Comparison of ENCODE assay signal across 8 cellular contexts in the genomic region with DNA sequence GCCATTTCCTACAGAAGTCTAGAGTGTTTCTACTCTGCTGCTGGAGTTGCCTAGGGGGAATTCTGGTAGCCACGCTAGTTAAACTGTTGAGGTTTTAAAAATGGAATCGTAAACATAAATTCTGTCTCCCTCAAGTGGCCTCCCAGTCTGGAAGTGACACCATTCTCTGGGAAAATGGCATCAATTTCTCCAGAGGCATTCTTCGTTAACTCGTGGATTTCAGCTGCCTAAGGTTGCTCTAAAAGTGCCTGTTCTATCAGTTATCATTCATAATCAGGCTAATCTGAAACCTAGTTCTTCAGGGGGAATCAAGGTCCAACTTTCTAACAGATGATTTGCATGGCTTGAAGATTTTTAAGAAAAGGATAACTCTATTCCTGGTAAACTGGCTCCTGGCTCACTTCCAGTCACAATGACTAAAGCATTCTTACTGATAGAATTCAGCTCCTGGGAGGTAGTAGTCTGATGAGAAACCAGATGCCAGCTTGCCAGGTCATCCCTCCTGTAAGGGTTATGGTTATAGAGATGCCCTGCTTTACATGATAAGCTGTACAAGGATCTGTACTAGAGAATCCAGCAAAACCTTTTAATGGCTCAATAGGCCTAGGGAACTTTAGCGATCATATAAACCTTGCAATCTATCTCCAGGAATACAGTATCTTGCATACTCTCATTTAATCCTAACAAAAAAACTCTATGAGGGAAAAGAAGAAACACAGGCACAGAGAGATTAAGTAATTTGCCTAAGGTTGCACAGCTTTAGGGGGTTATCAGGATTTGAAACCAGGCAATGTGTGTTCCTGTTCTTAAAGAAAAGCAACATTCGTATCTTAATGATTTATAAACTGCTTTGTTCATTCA. TPM values are rescaled to one million over a fixed set of nuclear protein-coding genes. Genes with fewer than 3 reads are reported as not detected.
DNase-seq lines count a peak whose midpoint lies in the region; ATAC-seq and TF ChIP-seq lines count a peak whose summit lies in the region.

No MANE protein-coding gene starts in this region.

- H3K27me3 ChIP-seq in lower lobe of right lung (ENCODE audit: low read depth) (no peaks in the 10 kb centered on the region), tibial nerve (no peaks in the 10 kb centered on the region)

- DNase-seq in NCI-H2196 (lab: John Stamatoyannopoulos, UW; ENCODE audit: unreplicated experiment) (peak; percentile 52), NCI-H2196 treated with DMSO at 0.1 percent for 48 hours (lab: John Stamatoyannopoulos, UW; ENCODE audit: unreplicated experiment) (no peak), NCI-H2171 treated with DMSO at 0.1 percent for 48 hours (lab: John Stamatoyannopoulos, UW) (peak; percentile 72), cardiac fibroblast (ENCODE audit: low read depth in 2 of 2) (peak; percentile 86 to 95), lower lobe of right lung (no peak), tibial nerve (ENCODE audit: low spot score in 2 of 2) (peak in 1 of 2 donors; percentile 32), Kasumi-1 (lab: John Stamatoyannopoulos, UW) (no peak)

- TF ChIP-seq CTCF in cardiac fibroblast (IDR thresholded peaks at IDR 0.05; ENCODE audit: low read depth, low read length) = no peak
- TF ChIP-seq CTCF in lower lobe of right lung (IDR thresholded peaks at IDR 0.05) = no peak
- no peak for TF ChIP-seq CTCF in tibial nerve (IDR thresholded peaks at IDR 0.05)

- no peak for ATAC-seq in lower lobe of right lung
- no peak for ATAC-seq in GM21528 (IDR thresholded peaks at IDR 0.05; ENCODE audit: low FRiP score, unreplicated experiment)

- no peak for TF ChIP-seq POLR2A in tibial nerve (IDR thresholded peaks at IDR 0.05)

- H3K4me1 ChIP-seq in lower lobe of right lung (peaks cover 49% of the 10 kb centered on the region), tibial nerve (peaks cover 0 to 62% (median 38%) of the 10 kb centered on the region in 4 donors)

- intact Hi-C loops in lower lobe of right lung (cut with DNase I) = no loop called here

- 40 to 43% methylated on average over 6 of the region's 6 CpGs for WGBS in tibial nerve, 2 donors

- H3K4me3 ChIP-seq in cardiac fibroblast (replicated peaks in 1 of 2; ENCODE audit: low read depth in 2 of 2, low read length in 2 of 2) = peak overlapping the region; percentile 90
- peak overlapping the region; percentile 79 for H3K4me3 ChIP-seq in lower lobe of right lung
- H3K4me3 ChIP-seq in tibial nerve = peak overlapping the region; percentile 66 to 95 (median 89)

- H3K36me3 ChIP-seq in lower lobe of right lung = peaks cover 9% of the 10 kb centered on the region
- H3K36me3 ChIP-seq in tibial nerve = peaks cover 0 to 6% (median 4%) of the 10 kb centered on the region in 3 donors

- no peak for TF ChIP-seq EP300 in tibial nerve (IDR thresholded peaks at IDR 0.05)

- H3K27ac ChIP-seq in lower lobe of right lung (peak overlapping the region; percentile 95), tibial nerve (peak overlapping the region; percentile 93 to 97 (median 94))

- H3K9me3 ChIP-seq in lower lobe of right lung (no peaks in the 10 kb centered on the region), tibial nerve (no peaks in the 10 kb centered on the region)

RNA-seq across cellular contexts. Expression of a gene that starts 1.5 kb away (rescaled TPM):
- total RNA-seq in lower lobe of right lung (17.9 TPM), tibial nerve (10 to 100 TPM; 69.9 to 85.5 (median 76.6) TPM)

RNA-seq across cellular contexts. Expression of a gene that starts 1.6 kb away (rescaled TPM):
- 44.6 TPM for total RNA-seq in lower lobe of right lung
- total RNA-seq in tibial nerve = 10 to 100 TPM; 38.0 to 78.1 (median 58.3) TPM

RNA-seq across cellular contexts. Expression of a gene that starts 17.5 kb away (rescaled TPM):
- total RNA-seq in lower lobe of right lung (3.4 TPM), tibial nerve (10 to 100 TPM in 3 of 4 donors, 1 to 10 TPM in 1; 5.9 to 17.7 (median 11.3) TPM)

Comparison
In these comparisons a context has a peak if more than half of its experiments do, and no peak if none do; other contexts are left out.
1. DNase-seq: peak in NCI-H2196 (single experiment), NCI-H2171 treated with DMSO at 0.1 percent for 48 hours (single experiment) and cardiac fibroblast (2 of 2); none in NCI-H2196 treated with DMSO at 0.1 percent for 48 hours (single experiment), lower lobe of right lung (single experiment) and Kasumi-1 (0 of 2).
2. Peak in every context shown above with its lines, with median percentiles within 50 percentile points of each other: H3K4me3 ChIP-seq.